14 cellular contexts compared by ENCODE assay signal in the genomic region with DNA sequence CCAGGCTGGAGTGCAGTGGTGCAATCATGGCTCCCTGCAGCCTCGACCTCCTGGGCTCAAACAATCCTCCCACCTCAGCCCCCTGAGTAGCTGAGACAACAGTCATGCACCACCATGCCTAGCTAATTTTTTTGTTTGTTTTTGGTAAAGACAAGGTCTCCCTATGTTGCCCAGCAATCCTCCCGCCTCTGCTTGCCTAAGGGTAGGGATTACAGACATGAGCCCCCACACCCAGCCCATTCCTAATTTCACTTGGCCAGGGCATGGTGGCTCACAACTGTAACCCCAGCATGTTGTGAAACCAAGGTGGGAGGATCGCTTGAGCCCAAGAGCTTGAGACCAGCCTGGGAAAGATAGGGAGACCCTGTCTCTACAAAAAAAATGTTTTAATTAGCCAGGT.
"Had no signal": no experiment of that assay in that cellular context is flagged by ENCODE, and none has a peak within 500 bp of the region (broad histone marks: within the 10 kb centered on the region; RNA-seq: fewer than 3 reads in every experiment).

No MANE protein-coding gene starts in this region.

- H3K27ac ChIP-seq: ascending aorta, cardiac muscle cell, colonic mucosa, heart right ventricle, left lung, skin epidermis, tibial artery, vagina had no signal

- H3K4me3 Mint-ChIP-seq: activated naive CD8-positive, alpha-beta T cell treated with anti-CD3 and anti-CD28 coated beads, Interleukin-2, amount 10 ng/mL, durations not matched to agents 7 days and 5 days had no signal

- H3K9me3 Mint-ChIP-seq: activated CD8-positive, alpha-beta T cell treated with anti-CD3 and anti-CD28 coated beads for 36 hours; activated naive CD8-positive, alpha-beta T cell treated with anti-CD3 and anti-CD28 coated beads, Interleukin-2, amount 10 ng/mL, durations not matched to agents 7 days and 5 days; activated T-helper 17 cell treated with anti-CD3 and anti-CD28 coated beads, Interleukin-2, amount 50 U/mL, for 72 hours had no signal

- H3K36me3 ChIP-seq: colonic mucosa had no signal

- H3K27me3 Mint-ChIP-seq: activated CD8-positive, alpha-beta T cell treated with anti-CD3 and anti-CD28 coated beads for 36 hours; activated naive CD8-positive, alpha-beta T cell treated with anti-CD3 and anti-CD28 coated beads, Interleukin-2, amount 10 ng/mL, durations not matched to agents 7 days and 5 days; activated T-helper 17 cell treated with anti-CD3 and anti-CD28 coated beads, Interleukin-2, amount 50 U/mL, for 72 hours had no signal

- DNase-seq: activated CD4-positive, CD25-positive, alpha-beta regulatory T cell treated with anti-CD3 and anti-CD28 coated beads, Interleukin-2, amount 50 U/mL, for 72 hours; activated CD8-positive, alpha-beta memory T cell treated with anti-CD3 and anti-CD28 coated beads, Interleukin-2, amount 50 U/mL, for 4 hours; activated CD8-positive, alpha-beta T cell treated with anti-CD3 and anti-CD28 coated beads for 36 hours; activated naive CD8-positive, alpha-beta T cell treated with anti-CD3 and anti-CD28 coated beads, Interleukin-2, amount 10 ng/mL, durations not matched to agents 7 days and 5 days; colonic mucosa; heart right ventricle; left lung; T-helper 9 cell; tibial artery had no signal

- H3K4me1 ChIP-seq: colonic mucosa had no signal

- H3K4me3 ChIP-seq: ascending aorta, cardiac muscle cell, colonic mucosa, heart right ventricle, left lung, skin epidermis, tibial artery, vagina had no signal

- ATAC-seq: activated CD8-positive, alpha-beta T cell treated with anti-CD3 and anti-CD28 coated beads for 36 hours; activated T-helper 17 cell treated with anti-CD3 and anti-CD28 coated beads, Interleukin-2, amount 50 U/mL, for 72 hours; heart right ventricle; left lung had no signal

- H3K9me3 ChIP-seq: ascending aorta, colonic mucosa, heart right ventricle, left lung, tibial artery, vagina had no signal

- H3K27me3 ChIP-seq: ascending aorta, cardiac muscle cell, colonic mucosa, heart right ventricle, left lung, tibial artery, vagina had no signal
